10 cellular contexts compared by ENCODE assay signal in the genomic region with DNA sequence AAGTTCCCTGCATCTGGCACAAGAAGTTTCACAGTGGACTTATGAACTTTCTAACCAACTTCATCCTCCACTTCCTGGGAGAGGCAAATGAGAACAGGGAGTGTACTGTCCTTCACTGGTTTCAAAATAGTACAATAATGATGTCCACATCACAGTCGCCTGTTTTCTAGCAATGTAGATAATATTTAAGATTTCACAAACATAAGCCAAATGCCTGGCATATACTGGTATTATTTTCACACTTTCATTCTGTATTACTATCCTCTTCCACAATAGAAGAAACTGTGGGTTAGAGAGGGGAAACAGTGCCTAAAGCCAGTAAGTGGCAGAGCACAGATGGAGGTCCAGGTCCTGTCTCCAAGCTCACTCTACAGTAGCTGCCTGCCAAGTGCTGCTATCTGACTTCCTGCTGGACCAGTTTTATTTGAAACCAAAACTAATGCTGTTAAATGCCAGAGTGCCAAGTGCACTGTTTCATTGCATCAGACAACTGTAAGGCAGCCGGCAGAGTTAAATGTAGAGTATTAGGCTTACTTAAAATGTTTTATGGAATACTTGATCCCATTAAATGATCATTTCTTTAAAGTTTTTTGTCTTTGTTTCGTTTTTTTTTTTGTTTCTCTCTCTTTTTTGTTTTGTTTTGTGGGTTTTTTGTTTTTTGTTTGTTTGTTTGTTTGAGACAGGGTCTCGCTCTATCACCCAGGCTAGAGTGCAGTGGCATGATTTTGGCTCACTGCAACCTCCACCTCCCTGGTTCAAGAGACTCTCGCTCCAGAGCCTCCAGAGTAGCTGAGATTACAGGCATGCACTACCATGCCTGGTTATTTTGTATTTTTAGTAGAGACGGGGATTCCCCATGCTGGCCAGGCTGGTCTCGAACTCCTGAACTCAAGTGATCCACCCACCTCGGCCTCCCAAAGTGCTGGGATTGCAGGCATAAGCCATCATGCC. TPM values are rescaled to one million over a fixed set of nuclear protein-coding genes. Genes with fewer than 3 reads are reported as not detected.
DNase-seq lines count a peak whose midpoint lies in the region; ATAC-seq and TF ChIP-seq lines count a peak whose summit lies in the region.
"Had no signal": no experiment of that assay in that cellular context is flagged by ENCODE, and none has a peak within 500 bp of the region (broad histone marks: within the 10 kb centered on the region; RNA-seq: fewer than 3 reads in every experiment).

No MANE protein-coding gene starts in this region.

- intact Hi-C loops in heart left ventricle (cut with DNase I) (no loop called here), stomach (cut with DNase I; ENCODE audit: low total_unique reads) (no loop called here)

- no peak overlapping the region for H3K9ac ChIP-seq in SK-N-MC (ENCODE audit: insufficient read length)

- peaks cover 3% of the 10 kb centered on the region; the same call in 1 of the 2 replicates for H3K4me1 ChIP-seq in HEK293 (ENCODE audit: control insufficient read depth, insufficient read depth, low read length)
- peaks cover 0 to 43% (median 19%) of the 10 kb centered on the region in 12 donors for H3K4me1 ChIP-seq in heart left ventricle
- H3K4me1 ChIP-seq in stomach: peaks cover 20 to 47% (median 29%) of the 10 kb centered on the region in 4 donors

- H3K36me3 Mint-ChIP-seq in activated naive CD4-positive, alpha-beta T cell treated with anti-CD3 and anti-CD28 coated beads, Interleukin-2, amount 10 ng/mL, durations not matched to agents 7 days and 5 days: no peaks in the 10 kb centered on the region

- H3K36me3 ChIP-seq in HEK293 (ENCODE audit: control insufficient read depth in 2 of 2, insufficient read depth in 1 of 2, low read length in 2 of 2) (no peaks in the 10 kb centered on the region), SK-N-MC (ENCODE audit: insufficient read depth, low read length) (no peaks in the 10 kb centered on the region), heart left ventricle (no peaks in the 10 kb centered on the region), stomach (no peaks in the 10 kb centered on the region)
- H3K36me3 ChIP-seq: neutrophil had no signal

- ATAC-seq in heart left ventricle (peak; percentile 85 to 97 (median 94)), HG02840 (IDR thresholded peaks at IDR 0.05; ENCODE audit: low FRiP score, unreplicated experiment) (no peak), GM21717 (IDR thresholded peaks at IDR 0.05; ENCODE audit: unreplicated experiment) (no peak)

- no peak overlapping the region for H3K27ac Mint-ChIP-seq in activated naive CD4-positive, alpha-beta T cell treated with anti-CD3 and anti-CD28 coated beads, Interleukin-2, amount 10 ng/mL, durations not matched to agents 7 days and 5 days
- H3K27ac Mint-ChIP-seq: activated naive CD4-positive, alpha-beta T cell treated with anti-CD3 and anti-CD28 coated beads for 36 hours had no signal

- no peak for TF ChIP-seq POLR2A in heart left ventricle (IDR thresholded peaks at IDR 0.05)
- TF ChIP-seq POLR2A in stomach (IDR thresholded peaks at IDR 0.05): no peak

- POLR2A ChIA-PET in HEK293 (lab: Yijun Ruan, JAX): no interaction called here

- H3K27me3 Mint-ChIP-seq in activated naive CD4-positive, alpha-beta T cell treated with anti-CD3 and anti-CD28 coated beads, Interleukin-2, amount 10 ng/mL, durations not matched to agents 7 days and 5 days: no peaks in the 10 kb centered on the region

- WGBS in heart left ventricle, 4 donors: 44 to 52% (median 50%) methylated on average over 8 of the region's 8 CpGs
- WGBS in stomach, 5 donors: 26 to 45% (median 34%) methylated on average over 8 of the region's 8 CpGs

- H3K27ac ChIP-seq in HEK293 (ENCODE audit: extremely low read depth, low read depth, low read length): no peak overlapping the region
- H3K27ac ChIP-seq in SK-N-MC: peak overlapping the region; percentile 69
- peak overlapping the region in 8 of 12 donors; percentile 5 to 54 (median 22) for H3K27ac ChIP-seq in heart left ventricle
- H3K27ac ChIP-seq in stomach: peak overlapping the region; percentile 61 to 84 (median 64)
- H3K27ac ChIP-seq: neutrophil had no signal

- no peak overlapping the region for H3K4me3 Mint-ChIP-seq in activated naive CD4-positive, alpha-beta T cell treated with anti-CD3 and anti-CD28 coated beads, Interleukin-2, amount 10 ng/mL, durations not matched to agents 7 days and 5 days
- H3K4me3 Mint-ChIP-seq: activated naive CD4-positive, alpha-beta T cell treated with anti-CD3 and anti-CD28 coated beads for 36 hours had no signal

- peak; percentile 24 for DNase-seq in SK-N-MC (ENCODE audit: low read depth, low spot score)
- peak in 4 of 5 donors; percentile 55 to 75 (median 56) for DNase-seq in heart left ventricle
- peak; percentile 86 for DNase-seq in stomach
- no peak for DNase-seq in GOT3 (lab: John Stamatoyannopoulos, UW)
- DNase-seq in activated naive CD4-positive, alpha-beta T cell treated with anti-CD3 and anti-CD28 coated beads, Interleukin-2, amount 10 ng/mL, durations not matched to agents 7 days and 5 days: no peak
- DNase-seq: activated naive CD4-positive, alpha-beta T cell treated with anti-CD3 and anti-CD28 coated beads for 36 hours had no signal

- H3K4me3 ChIP-seq in HEK293 (ENCODE audit: low read depth, low read length) (no peak overlapping the region), SK-N-MC (no peak overlapping the region), heart left ventricle (peak overlapping the region in 1 of 12 donors; percentile 15), stomach (peak overlapping the region in 1 of 4 donors; percentile 3)

- TF ChIP-seq CTCF in HEK293 (tag by site-specific recombination; IDR thresholded peaks at IDR 0.05) (no peak), heart left ventricle (IDR thresholded peaks at IDR 0.05) (no peak), stomach (IDR thresholded peaks at IDR 0.05) (no peak)

- no peaks in the 10 kb centered on the region for H3K4me1 Mint-ChIP-seq in activated naive CD4-positive, alpha-beta T cell treated with anti-CD3 and anti-CD28 coated beads, Interleukin-2, amount 10 ng/mL, durations not matched to agents 7 days and 5 days

- H3K9me3 Mint-ChIP-seq in activated naive CD4-positive, alpha-beta T cell treated with anti-CD3 and anti-CD28 coated beads, Interleukin-2, amount 10 ng/mL, durations not matched to agents 7 days and 5 days: no peaks in the 10 kb centered on the region
- H3K9me3 Mint-ChIP-seq: activated naive CD4-positive, alpha-beta T cell treated with anti-CD3 and anti-CD28 coated beads for 36 hours had no signal

- CTCF ChIA-PET in HEK293 (lab: Yijun Ruan, JAX): interaction anchor here (0.7 to 0.8 kb wide), 2 partner anchors 226 to 291 kb away, joined by 3 read pairs; no protein-coding TSS in a partner anchor
- CTCF ChIA-PET in activated naive CD4-positive, alpha-beta T cell treated with anti-CD3 and anti-CD28 coated beads, Interleukin-2, amount 10 ng/mL, durations not matched to agents 7 days and 5 days (lab: Charles Lee): no interaction called here

- H3K9me3 ChIP-seq in HEK293 (ENCODE audit: control insufficient read depth, insufficient read depth, low read depth, low read length) (no peaks in the 10 kb centered on the region), SK-N-MC (ENCODE audit: low read depth, low read length) (no peaks in the 10 kb centered on the region), heart left ventricle (no peaks in the 10 kb centered on the region), stomach (no peaks in the 10 kb centered on the region)
- H3K9me3 ChIP-seq: neutrophil had no signal

- TF ChIP-seq EP300 in stomach (IDR thresholded peaks at IDR 0.05): no peak

- H3K27me3 ChIP-seq in heart left ventricle: no peaks in the 10 kb centered on the region
- no peaks in the 10 kb centered on the region for H3K27me3 ChIP-seq in stomach
- H3K27me3 ChIP-seq: neutrophil had no signal

TF ChIP-seq in HEK293, 187 proteins besides CTCF, POLR2A, EP300 and RAD21 (continues in another document):
- TF ChIP-seq MYNN (tag by site-specific recombination; IDR thresholded peaks at IDR 0.05; ENCODE audit: borderline replicate concordance) (no peak), GFI1B (tag by site-specific recombination; IDR thresholded peaks at IDR 0.05) (no peak), PRDM6 (tag by site-specific recombination; IDR thresholded peaks at IDR 0.05) (0 out of 2 replicates have a peak, but pooled peaks have one; percentile 25), ZSCAN30 (tag by site-specific recombination; IDR thresholded peaks at IDR 0.05) (no peak), ZNF140 (tag by site-specific recombination; IDR thresholded peaks at IDR 0.05) (no peak), OSR2 (tag by site-specific recombination; IDR thresholded peaks at IDR 0.05) (peak; percentile 78)
- TF ChIP-seq, protein P1, sequence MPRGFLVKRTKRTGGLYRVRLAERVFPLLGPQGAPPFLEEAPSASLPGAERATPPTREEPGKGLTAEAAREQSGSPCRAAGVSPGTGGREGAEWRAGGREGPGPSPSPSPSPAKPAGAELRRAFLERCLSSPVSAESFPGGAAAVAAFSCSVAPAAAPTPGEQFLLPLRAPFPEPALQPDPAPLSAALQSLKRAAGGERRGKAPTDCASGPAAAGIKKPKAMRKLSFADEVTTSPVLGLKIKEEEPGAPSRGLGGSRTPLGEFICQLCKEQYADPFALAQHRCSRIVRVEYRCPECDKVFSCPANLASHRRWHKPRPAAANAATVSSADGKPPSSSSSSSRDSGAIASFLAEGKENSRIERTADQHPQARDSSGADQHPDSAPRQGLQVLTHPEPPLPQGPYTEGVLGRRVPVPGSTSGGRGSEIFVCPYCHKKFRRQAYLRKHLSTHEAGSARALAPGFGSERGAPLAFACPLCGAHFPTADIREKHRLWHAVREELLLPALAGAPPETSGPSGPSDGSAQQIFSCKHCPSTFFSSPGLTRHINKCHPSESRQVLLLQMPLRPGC (tag by site-specific recombination; IDR thresholded peaks at IDR 0.05): no peak

RNA-seq across cellular contexts. Expression of gene COBLL1, which starts 15.1 kb away (rescaled TPM):
- total RNA-seq in heart left ventricle (10 to 100 TPM; 11.0 to 36.9 (median 18.8) TPM), stomach (100 to 1,000 TPM in 3 of 5 donors, 10 to 100 TPM in 2; 28.4 to 129 (median 109) TPM)
- polyA plus RNA-seq in heart left ventricle (1 to 10 TPM; 4.0 to 8.5 TPM), stomach (10 to 100 TPM; 11.8 to 35.6 (median 12.8) TPM)
- total RNA-seq: activated naive CD4-positive, alpha-beta T cell treated with anti-CD3 and anti-CD28 coated beads for 36 hours had no signal

Comparison
In these comparisons a context has a peak if more than half of its experiments do, and no peak if none do; other contexts are left out.
1. DNase-seq: peak in SK-N-MC (single experiment), heart left ventricle (4 of 5) and stomach (single experiment); none in GOT3 (single experiment) and activated naive CD4-positive, alpha-beta T cell treated with anti-CD3 and anti-CD28 coated beads, Interleukin-2, amount 10 ng/mL, durations not matched to agents 7 days and 5 days (single experiment).
2. ATAC-seq: peak in heart left ventricle (4 of 4); none in HG02840 (single experiment) and GM21717 (single experiment).